2 cellular contexts compared by ENCODE assay signal in genomic region chr18:73136134-73136533, GRCh38.
TF ChIP-seq lines count a peak whose summit lies in the region.

No MANE protein-coding gene starts in this region.

TF ChIP-seq in SK-N-SH, 30 proteins besides CTCF, POLR2A, EP300 and RAD21 (continued from another document):
- TF ChIP-seq YY1 (IDR thresholded peaks at IDR 0.05; ENCODE audit: low read depth) (no peak), MAX (IDR thresholded peaks at IDR 0.05; ENCODE audit: low read depth) (no peak)
TF ChIP-seq in SK-N-SH: peak in this region for 0.

TF ChIP-seq in SK-N-SH treated with all-trans-retinoic acid at 6 μM for 48 hours, 23 proteins besides CTCF, POLR2A, EP300 and RAD21 (continued from another document):
- TF ChIP-seq RARB (CRISPR knock-in tag; IDR thresholded peaks at IDR 0.05): no peak
- no peak for TF ChIP-seq CREB5 (CRISPR knock-in tag; IDR thresholded peaks at IDR 0.05; ENCODE audit: low read depth)
- no peak for TF ChIP-seq SNAI2 (CRISPR knock-in tag; IDR thresholded peaks at IDR 0.05)
